ENCODE assay signal across 9 cellular contexts in the genomic region with DNA sequence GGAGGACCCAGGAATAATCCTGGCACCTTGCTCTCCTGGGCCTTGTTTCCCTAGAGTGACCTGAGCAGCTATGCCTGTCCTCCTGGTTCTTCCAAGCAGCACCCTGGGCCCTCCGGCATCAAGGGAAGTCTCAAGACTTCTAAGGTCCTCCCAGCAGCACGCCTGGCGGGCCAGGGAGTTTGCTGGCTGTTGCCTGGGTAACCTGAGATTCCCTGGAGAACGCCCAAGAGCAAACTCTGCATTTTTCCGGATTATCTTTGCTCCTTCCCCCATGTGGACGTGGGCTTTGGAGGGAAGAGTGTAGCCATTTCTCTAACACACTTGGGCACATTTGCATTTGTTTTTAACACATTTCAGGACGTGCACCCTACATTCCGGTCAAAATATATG.
DNase-seq lines count a peak whose midpoint lies in the region; TF ChIP-seq lines count a peak whose summit lies in the region.
"Had no signal": no experiment of that assay in that cellular context is flagged by ENCODE, and none has a peak within 500 bp of the region (broad histone marks: within the 10 kb centered on the region; RNA-seq: fewer than 3 reads in every experiment).

No MANE protein-coding gene starts in this region.

- H4K91ac ChIP-seq in neuronal stem cell (ENCODE audit: low read depth, low read length, poor library complexity), result no peak overlapping the region

- TF ChIP-seq CTCF in fibroblast of pulmonary artery (IDR thresholded peaks at IDR 0.05; ENCODE audit: low read length, missing control alignments) (no peak), CD14-positive monocyte (IDR thresholded peaks at IDR 0.05) (no peak)

- H3K36me3 Mint-ChIP-seq in CD14-positive monocyte, result peaks cover 9 to 13% of the 10 kb centered on the region in 2 donors

- peak overlapping the region; percentile 68 for H2BK5ac ChIP-seq in neuronal stem cell (ENCODE audit: low read length)

- DNase-seq in AG20443 (ENCODE audit: low spot score) (peak; percentile 75), NCI-H524 (lab: John Stamatoyannopoulos, UW) (peak; percentile 89 to 95), fibroblast of pulmonary artery (ENCODE audit: low read depth) (peak; percentile 89), neuronal stem cell (ENCODE audit: low spot score) (no peak), CD14-positive monocyte (ENCODE audit: low spot score) (no peak), NCI-H345 (lab: John Stamatoyannopoulos, UW) (no peak), NCI-H1092 (lab: John Stamatoyannopoulos, UW) (no peak), foreskin melanocyte (no peak)
- DNase-seq: activated T-cell treated with anti-CD3 and anti-CD28 coated beads, Interleukin-2, amount 50 U/mL, for 4 hours had no signal

- no peak overlapping the region for H2BK15ac ChIP-seq in neuronal stem cell (ENCODE audit: low read length)

- no peak overlapping the region for H3K4me3 Mint-ChIP-seq in CD14-positive monocyte
- H3K4me3 Mint-ChIP-seq: activated T-cell treated with anti-CD3 and anti-CD28 coated beads, Interleukin-2, amount 50 U/mL, for 4 hours had no signal

- WGBS in neuronal stem cell (ENCODE audit: extremely low coverage in 2 of 2, insufficient read length in 2 of 2, insufficient replicate concordance in 1 of 2), 2 donors, result no CpG with 5 or more reads among the region's 8 CpGs

- H3K9me3 ChIP-seq in neuronal stem cell (replicated peaks in 1 of 2; ENCODE audit: control insufficient read depth in 2 of 2, insufficient read depth in 1 of 2, low read depth in 1 of 2, low read length in 2 of 2), result no peaks in the 10 kb centered on the region

- H3K27me3 ChIP-seq in neuronal stem cell (ENCODE audit: control insufficient read depth in 3 of 3, insufficient read depth in 3 of 3, low read depth in 1 of 3, low read length in 3 of 3), result peaks cover 0 to 2% (median 0%) of the 10 kb centered on the region in 3 experiments

- peak overlapping the region; percentile 49 for H3K23ac ChIP-seq in neuronal stem cell (ENCODE audit: low read depth, low read length, poor library complexity)

- intact Hi-C loops in CD14-positive monocyte (cut with micrococcal nuclease), result no loop called here

- H3K4me1 Mint-ChIP-seq in CD14-positive monocyte, result peaks cover 5% of the 10 kb centered on the region

- peak overlapping the region; percentile 21 for H2BK120ac ChIP-seq in neuronal stem cell (ENCODE audit: low read depth, low read length)

- peak overlapping the region; percentile 36 for H2AFZ ChIP-seq in neuronal stem cell (ENCODE audit: low read length)

- no peaks in the 10 kb centered on the region for H3K79me1 ChIP-seq in neuronal stem cell (ENCODE audit: low read depth, low read length)

- H3K18ac ChIP-seq in neuronal stem cell (ENCODE audit: low read length), result peak overlapping the region; percentile 46

- no peak overlapping the region for H3K14ac ChIP-seq in neuronal stem cell (ENCODE audit: low read length)

- H3K4me3 ChIP-seq in fibroblast of pulmonary artery (replicated peaks; ENCODE audit: low read depth, low read length), result no peak overlapping the region
- no peak overlapping the region for H3K4me3 ChIP-seq in neuronal stem cell (ENCODE audit: low read length in 2 of 2)

- peak overlapping the region in 1 of 7 donors; percentile 28 for H3K27ac Mint-ChIP-seq in CD14-positive monocyte

- no peaks in the 10 kb centered on the region for H3K9me3 Mint-ChIP-seq in CD14-positive monocyte
- H3K9me3 Mint-ChIP-seq: activated T-cell treated with anti-CD3 and anti-CD28 coated beads, Interleukin-2, amount 50 U/mL, for 4 hours had no signal

- H3K4ac ChIP-seq in neuronal stem cell (ENCODE audit: low read length), result no peak overlapping the region

- H3K4me1 ChIP-seq in neuronal stem cell (ENCODE audit: control insufficient read depth in 2 of 2, insufficient read depth in 1 of 2, low read depth in 1 of 2, low read length in 2 of 2), result peaks cover 10 to 11% of the 10 kb centered on the region in 2 donors

- H2BK12ac ChIP-seq in neuronal stem cell (ENCODE audit: low read length), result no peak overlapping the region

- H2AK5ac ChIP-seq in neuronal stem cell (ENCODE audit: low read depth, low read length), result peak overlapping the region; percentile 27

- no peak overlapping the region for H3K4me2 ChIP-seq in neuronal stem cell (ENCODE audit: insufficient read depth, low read length, poor library complexity, severe bottlenecking)

- H4K8ac ChIP-seq in neuronal stem cell (ENCODE audit: low read depth, low read length), result no peak overlapping the region

- H3K27me3 Mint-ChIP-seq in CD14-positive monocyte (ENCODE audit: low read depth in 3 of 3), result no peaks in the 10 kb centered on the region

- H3K9ac ChIP-seq in neuronal stem cell (ENCODE audit: low read depth, low read length, poor library complexity), result no peak overlapping the region

- no peaks in the 10 kb centered on the region for H3K36me3 ChIP-seq in neuronal stem cell (replicated peaks in 1 of 2; ENCODE audit: control insufficient read depth in 2 of 2, insufficient read depth in 2 of 2, low read length in 2 of 2)

- H3K27ac ChIP-seq in neuronal stem cell (replicated peaks; ENCODE audit: low read length), result no peak overlapping the region

Comparison
In these comparisons a context has a peak if more than half of its experiments do, and no peak if none do; other contexts are left out.
1. DNase-seq: peak in AG20443 (single experiment), NCI-H524 (2 of 2) and fibroblast of pulmonary artery (single experiment); none in neuronal stem cell (single experiment), CD14-positive monocyte (single experiment), NCI-H345 (single experiment), NCI-H1092 (single experiment) and foreskin melanocyte (single experiment).